In the genomic region with DNA sequence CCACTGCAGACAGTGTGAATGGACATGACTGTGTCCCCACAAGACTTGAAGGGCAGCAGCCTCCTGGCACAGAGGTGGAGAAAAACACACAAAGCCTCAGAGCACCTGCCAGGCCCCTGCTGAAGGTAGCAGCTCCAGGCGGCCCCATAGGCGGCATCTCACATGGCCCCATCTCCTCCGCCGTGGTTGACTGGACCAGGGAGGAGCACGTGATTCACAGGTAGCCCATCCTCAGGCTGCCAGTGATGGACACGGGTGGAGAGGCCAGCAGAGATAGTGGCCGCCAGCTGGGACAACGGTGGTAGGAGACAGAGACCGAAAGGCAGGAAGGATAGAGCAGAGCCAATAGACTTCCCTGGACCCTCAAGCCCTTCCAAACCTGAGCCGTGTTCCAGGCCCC, we compare ENCODE assay signal across 1 cellular context.
TF ChIP-seq lines count a peak whose summit lies in the region.

No MANE protein-coding gene starts in this region.

TF ChIP-seq in HepG2, 621 proteins besides CTCF, POLR2A, EP300 and RAD21:
- TF ChIP-seq CSRNP1 (CRISPR knock-in tag; IDR thresholded peaks at IDR 0.05) (no peak), TARDBP (CRISPR knock-in tag; IDR thresholded peaks at IDR 0.05) (no peak), ARNT2 (CRISPR knock-in tag; IDR thresholded peaks at IDR 0.05; ENCODE audit: low read depth) (no peak), GPN1 (CRISPR knock-in tag; IDR thresholded peaks at IDR 0.05; ENCODE audit: borderline replicate concordance) (no peak), ZNF558 (CRISPR knock-in tag; IDR thresholded peaks at IDR 0.05; ENCODE audit: borderline replicate concordance) (no peak), ISX (CRISPR knock-in tag; conservative IDR thresholded peaks at IDR 0.05) (no peak), EZH2 (conservative IDR thresholded peaks at IDR 0.05; ENCODE audit: low read depth, low read length) (no peak), KLF11 (CRISPR knock-in tag; IDR thresholded peaks at IDR 0.05) (no peak), ZC3H4 (CRISPR knock-in tag; IDR thresholded peaks at IDR 0.05; ENCODE audit: borderline replicate concordance) (no peak), MED13 (CRISPR knock-in tag; IDR thresholded peaks at IDR 0.05) (no peak), ZBTB40 (IDR thresholded peaks at IDR 0.05) (no peak), ZBTB40 (CRISPR knock-in tag; IDR thresholded peaks at IDR 0.05) (no peak)
- TF ChIP-seq, protein P1, sequence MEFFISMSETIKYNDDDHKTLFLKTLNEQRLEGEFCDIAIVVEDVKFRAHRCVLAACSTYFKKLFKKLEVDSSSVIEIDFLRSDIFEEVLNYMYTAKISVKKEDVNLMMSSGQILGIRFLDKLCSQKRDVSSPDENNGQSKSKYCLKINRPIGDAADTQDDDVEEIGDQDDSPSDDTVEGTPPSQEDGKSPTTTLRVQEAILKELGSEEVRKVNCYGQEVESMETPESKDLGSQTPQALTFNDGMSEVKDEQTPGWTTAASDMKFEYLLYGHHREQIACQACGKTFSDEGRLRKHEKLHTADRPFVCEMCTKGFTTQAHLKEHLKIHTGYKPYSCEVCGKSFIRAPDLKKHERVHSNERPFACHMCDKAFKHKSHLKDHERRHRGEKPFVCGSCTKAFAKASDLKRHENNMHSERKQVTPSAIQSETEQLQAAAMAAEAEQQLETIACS (CRISPR knock-in tag; IDR thresholded peaks at IDR 0.05) = no peak
- TF ChIP-seq, protein P2, sequence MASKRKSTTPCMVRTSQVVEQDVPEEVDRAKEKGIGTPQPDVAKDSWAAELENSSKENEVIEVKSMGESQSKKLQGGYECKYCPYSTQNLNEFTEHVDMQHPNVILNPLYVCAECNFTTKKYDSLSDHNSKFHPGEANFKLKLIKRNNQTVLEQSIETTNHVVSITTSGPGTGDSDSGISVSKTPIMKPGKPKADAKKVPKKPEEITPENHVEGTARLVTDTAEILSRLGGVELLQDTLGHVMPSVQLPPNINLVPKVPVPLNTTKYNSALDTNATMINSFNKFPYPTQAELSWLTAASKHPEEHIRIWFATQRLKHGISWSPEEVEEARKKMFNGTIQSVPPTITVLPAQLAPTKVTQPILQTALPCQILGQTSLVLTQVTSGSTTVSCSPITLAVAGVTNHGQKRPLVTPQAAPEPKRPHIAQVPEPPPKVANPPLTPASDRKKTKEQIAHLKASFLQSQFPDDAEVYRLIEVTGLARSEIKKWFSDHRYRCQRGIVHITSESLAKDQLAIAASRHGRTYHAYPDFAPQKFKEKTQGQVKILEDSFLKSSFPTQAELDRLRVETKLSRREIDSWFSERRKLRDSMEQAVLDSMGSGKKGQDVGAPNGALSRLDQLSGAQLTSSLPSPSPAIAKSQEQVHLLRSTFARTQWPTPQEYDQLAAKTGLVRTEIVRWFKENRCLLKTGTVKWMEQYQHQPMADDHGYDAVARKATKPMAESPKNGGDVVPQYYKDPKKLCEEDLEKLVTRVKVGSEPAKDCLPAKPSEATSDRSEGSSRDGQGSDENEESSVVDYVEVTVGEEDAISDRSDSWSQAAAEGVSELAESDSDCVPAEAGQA (IDR thresholded peaks at IDR 0.05; ENCODE audit: low read depth) = no peak
- TF ChIP-seq, protein P2 (CRISPR knock-in tag; IDR thresholded peaks at IDR 0.05; ENCODE audit: borderline replicate concordance) = no peak
- TF ChIP-seq, protein P3, sequence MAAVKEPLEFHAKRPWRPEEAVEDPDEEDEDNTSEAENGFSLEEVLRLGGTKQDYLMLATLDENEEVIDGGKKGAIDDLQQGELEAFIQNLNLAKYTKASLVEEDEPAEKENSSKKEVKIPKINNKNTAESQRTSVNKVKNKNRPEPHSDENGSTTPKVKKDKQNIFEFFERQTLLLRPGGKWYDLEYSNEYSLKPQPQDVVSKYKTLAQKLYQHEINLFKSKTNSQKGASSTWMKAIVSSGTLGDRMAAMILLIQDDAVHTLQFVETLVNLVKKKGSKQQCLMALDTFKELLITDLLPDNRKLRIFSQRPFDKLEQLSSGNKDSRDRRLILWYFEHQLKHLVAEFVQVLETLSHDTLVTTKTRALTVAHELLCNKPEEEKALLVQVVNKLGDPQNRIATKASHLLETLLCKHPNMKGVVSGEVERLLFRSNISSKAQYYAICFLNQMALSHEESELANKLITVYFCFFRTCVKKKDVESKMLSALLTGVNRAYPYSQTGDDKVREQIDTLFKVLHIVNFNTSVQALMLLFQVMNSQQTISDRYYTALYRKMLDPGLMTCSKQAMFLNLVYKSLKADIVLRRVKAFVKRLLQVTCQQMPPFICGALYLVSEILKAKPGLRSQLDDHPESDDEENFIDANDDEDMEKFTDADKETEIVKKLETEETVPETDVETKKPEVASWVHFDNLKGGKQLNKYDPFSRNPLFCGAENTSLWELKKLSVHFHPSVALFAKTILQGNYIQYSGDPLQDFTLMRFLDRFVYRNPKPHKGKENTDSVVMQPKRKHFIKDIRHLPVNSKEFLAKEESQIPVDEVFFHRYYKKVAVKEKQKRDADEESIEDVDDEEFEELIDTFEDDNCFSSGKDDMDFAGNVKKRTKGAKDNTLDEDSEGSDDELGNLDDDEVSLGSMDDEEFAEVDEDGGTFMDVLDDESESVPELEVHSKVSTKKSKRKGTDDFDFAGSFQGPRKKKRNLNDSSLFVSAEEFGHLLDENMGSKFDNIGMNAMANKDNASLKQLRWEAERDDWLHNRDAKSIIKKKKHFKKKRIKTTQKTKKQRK (IDR thresholded peaks at IDR 0.05; ENCODE audit: low read length) = no peak
TF ChIP-seq in HepG2: peak in this region for 0.
